In the genomic region with DNA sequence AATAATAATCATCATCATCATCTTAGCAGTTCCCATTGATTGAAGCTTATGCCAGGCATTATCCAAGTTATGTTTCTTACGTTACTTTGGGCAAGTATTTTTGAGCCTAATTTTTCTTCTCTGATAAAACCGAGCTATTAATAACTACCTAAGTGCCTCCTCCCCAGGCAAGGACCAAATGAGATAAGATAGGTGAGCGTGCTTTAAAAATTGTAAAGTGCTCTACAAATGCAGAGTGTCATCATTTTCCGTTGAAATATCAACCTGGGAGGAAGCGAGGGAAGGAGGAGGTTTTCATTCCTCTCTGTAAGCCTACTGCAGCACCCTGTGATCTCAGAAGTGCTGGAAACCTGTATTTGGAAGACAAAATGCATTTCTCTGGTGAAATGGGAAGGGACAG, we compare ENCODE assay signal across 23 cellular contexts.
DNase-seq lines count a peak whose midpoint lies in the region; ATAC-seq lines count a peak whose summit lies in the region.
"Had no signal": no experiment of that assay in that cellular context is flagged by ENCODE, and none has a peak within 500 bp of the region (broad histone marks: within the 10 kb centered on the region; RNA-seq: fewer than 3 reads in every experiment).

No MANE protein-coding gene starts in this region.

- H3K4me3 ChIP-seq in right cardiac atrium (ENCODE audit: low read length), result no peak overlapping the region
- H3K4me3 ChIP-seq: BLaER1, GM12878 had no signal

- H3K27me3 ChIP-seq in right cardiac atrium (ENCODE audit: control insufficient read depth, insufficient read depth), result no peaks in the 10 kb centered on the region
- H3K27me3 ChIP-seq: BE2C, BLaER1 had no signal

- H3K27ac ChIP-seq in right cardiac atrium (ENCODE audit: low read length), result no peak overlapping the region
- H3K27ac ChIP-seq: BLaER1 had no signal

- H3K9me3 ChIP-seq in right cardiac atrium (ENCODE audit: control insufficient read depth, low read length), result no peaks in the 10 kb centered on the region
- H3K9me3 ChIP-seq: BE2C had no signal

- no peaks in the 10 kb centered on the region for H3K4me1 ChIP-seq in right cardiac atrium (ENCODE audit: control insufficient read depth, insufficient read depth, low read length)
- H3K4me1 ChIP-seq: BE2C had no signal

- intact Hi-C loops in Right ventricle myocardium superior (cut with DNase I) (no loop called here), right cardiac atrium (cut with DNase I) (loop anchor here in 1 of 4 donors (10.0 kb wide), 1 partner anchor 88 kb away; no protein-coding TSS in a partner anchor), left cardiac atrium (cut with DNase I) (no loop called here), cardiac septum (cut with DNase I) (no loop called here), left ventricle myocardium superior (cut with micrococcal nuclease) (no loop called here)

- 42% methylated on average over 5 of the region's 5 CpGs for WGBS in right cardiac atrium

- no peak for DNase-seq in Right ventricle myocardium superior
- no peak for DNase-seq in right cardiac atrium
- DNase-seq in left cardiac atrium, result no peak
- no peak for DNase-seq in cardiac septum (ENCODE audit: low spot score)
- DNase-seq in left ventricle myocardium superior, result no peak
- no peak for DNase-seq in NCI-H774 (lab: John Stamatoyannopoulos, UW)
- DNase-seq: 8988T; ACHN; BE2C; C1 segment of cervical spinal cord; CD4-positive, alpha-beta memory T cell; CD4-positive, CD25-positive, alpha-beta regulatory T cell; CD8-positive, alpha-beta memory T cell; COR-L47; DMS 273 treated with DMSO at 0.1 percent for 48 hours; DMS153; DMS53; DMS79; DND-41; EL; GDM1 had no signal

- ATAC-seq in Right ventricle myocardium superior (ENCODE audit: poor library complexity) (peak; percentile 49), right cardiac atrium (no peak), left cardiac atrium (peak; percentile 61 to 71), left ventricle myocardium superior (peak; percentile 36)
- ATAC-seq: GM12878 had no signal

Comparison
In these comparisons a context has a peak if more than half of its experiments do, and no peak if none do; other contexts are left out.
1. ATAC-seq: peak in Right ventricle myocardium superior (single experiment), left cardiac atrium (2 of 2) and left ventricle myocardium superior (single experiment); none in right cardiac atrium (0 of 2).